32 cellular contexts compared by ENCODE assay signal in genomic region chr14:37252434-37252833, GRCh38. TPM values are rescaled to one million over a fixed set of nuclear protein-coding genes. Genes with fewer than 3 reads are reported as not detected.
"Had no signal": no experiment of that assay in that cellular context is flagged by ENCODE, and none has a peak within 500 bp of the region (broad histone marks: within the 10 kb centered on the region; RNA-seq: fewer than 3 reads in every experiment).

No MANE protein-coding gene starts in this region.

- H3K27me3 ChIP-seq: ascending aorta, cardiac muscle cell had no signal

- H3K4me1 Mint-ChIP-seq: activated CD4-positive, alpha-beta memory T cell treated with anti-CD3 and anti-CD28 coated beads, Interleukin-2, amount 10 ng/mL, durations not matched to agents 7 days and 5 days; activated CD8-positive, alpha-beta memory T cell treated with anti-CD3 and anti-CD28 coated beads, Interleukin-2, amount 10 ng/mL, durations not matched to agents 7 days and 5 days; activated naive CD4-positive, alpha-beta T cell treated with anti-CD3 and anti-CD28 coated beads, Interleukin-2, amount 10 ng/mL, durations not matched to agents 7 days and 5 days; activated naive CD8-positive, alpha-beta T cell treated with anti-CD3 and anti-CD28 coated beads, Interleukin-2, amount 50 U/mL, for 24 hours; central memory CD8-positive, alpha-beta T cell had no signal

- H3K27ac ChIP-seq: ascending aorta, cardiac muscle cell, WERI-Rb-1 had no signal

- ATAC-seq: activated CD8-positive, alpha-beta memory T cell treated with anti-CD3 and anti-CD28 coated beads, Interleukin-2, amount 10 ng/mL, durations not matched to agents 7 days and 5 days; activated naive CD8-positive, alpha-beta T cell treated with anti-CD3 and anti-CD28 coated beads, Interleukin-2, amount 50 U/mL, for 24 hours had no signal

- H3K4me3 Mint-ChIP-seq: activated CD4-positive, alpha-beta memory T cell treated with anti-CD3 and anti-CD28 coated beads, Interleukin-2, amount 10 ng/mL, durations not matched to agents 7 days and 5 days; activated CD8-positive, alpha-beta memory T cell treated with anti-CD3 and anti-CD28 coated beads, Interleukin-2, amount 10 ng/mL, durations not matched to agents 7 days and 5 days; activated naive CD4-positive, alpha-beta T cell treated with anti-CD3 and anti-CD28 coated beads, Interleukin-2, amount 10 ng/mL, durations not matched to agents 7 days and 5 days; activated naive CD8-positive, alpha-beta T cell; activated naive CD8-positive, alpha-beta T cell treated with anti-CD3 and anti-CD28 coated beads, Interleukin-2, amount 50 U/mL, for 24 hours; central memory CD8-positive, alpha-beta T cell had no signal

- H3K9me3 Mint-ChIP-seq: activated CD4-positive, alpha-beta memory T cell treated with anti-CD3 and anti-CD28 coated beads, Interleukin-2, amount 10 ng/mL, durations not matched to agents 7 days and 5 days; activated naive CD4-positive, alpha-beta T cell treated with anti-CD3 and anti-CD28 coated beads, Interleukin-2, amount 10 ng/mL, durations not matched to agents 7 days and 5 days; activated naive CD8-positive, alpha-beta T cell treated with anti-CD3 and anti-CD28 coated beads, Interleukin-2, amount 50 U/mL, for 24 hours; central memory CD8-positive, alpha-beta T cell had no signal

- DNase-seq: activated CD4-positive, alpha-beta memory T cell treated with anti-CD3 and anti-CD28 coated beads, Interleukin-2, amount 10 ng/mL, durations not matched to agents 7 days and 5 days; activated CD4-positive, alpha-beta T cell treated with anti-CD3 and anti-CD28 coated beads for 1 hour; activated CD4-positive, alpha-beta T cell treated with anti-CD3 and anti-CD28 coated beads for 48 hours; activated CD4-positive, CD25-positive, alpha-beta regulatory T cell; activated CD8-positive, alpha-beta memory T cell treated with anti-CD3 and anti-CD28 coated beads for 24 hours; activated CD8-positive, alpha-beta memory T cell treated with anti-CD3 and anti-CD28 coated beads, Interleukin-2, amount 10 ng/mL, durations not matched to agents 7 days and 5 days; activated CD8-positive, alpha-beta memory T cell treated with anti-CD3 and anti-CD28 coated beads, Interleukin-2, amount 50 U/mL, for 48 hours; activated effector memory CD4-positive, alpha-beta T cell treated with Interleukin-2 at 50 U/mL for 16 hours; activated naive CD4-positive, alpha-beta T cell treated with anti-CD3 and anti-CD28 coated beads, Interleukin-2, amount 10 ng/mL, durations not matched to agents 7 days and 5 days; activated naive CD8-positive, alpha-beta T cell treated with anti-CD3 and anti-CD28 coated beads, Interleukin-2, amount 50 U/mL, for 24 hours; activated T-cell treated with anti-CD3 and anti-CD28 coated beads, Interleukin-2, amount 50 U/mL, for 48 hours; amygdala; KG1; MM.1S; MV-4-11; NCI-H187 treated with DMSO at 0.1 percent for 48 hours; NCI-H2227 treated with DMSO at 0.1 percent for 48 hours; NCI-H446; NCI-H510A treated with DMSO at 0.1 percent for 48 hours; NCI-H526 treated with DMSO at 0.1 percent for 48 hours; NCI-H82; NK-92 treated with Interleukin-12 subunit alpha and Interleukin-12 subunit beta, amount 100 ng/mL, for 24 hours; Right ventricle myocardium superior; T-helper 1 cell; T-helper 2 cell; T-helper 9 cell; WERI-Rb-1 had no signal

- H3K4me1 ChIP-seq: ascending aorta had no signal

- H3K27ac Mint-ChIP-seq: activated CD4-positive, alpha-beta memory T cell treated with anti-CD3 and anti-CD28 coated beads, Interleukin-2, amount 10 ng/mL, durations not matched to agents 7 days and 5 days; activated CD8-positive, alpha-beta memory T cell treated with anti-CD3 and anti-CD28 coated beads, Interleukin-2, amount 10 ng/mL, durations not matched to agents 7 days and 5 days; activated naive CD4-positive, alpha-beta T cell treated with anti-CD3 and anti-CD28 coated beads, Interleukin-2, amount 10 ng/mL, durations not matched to agents 7 days and 5 days; activated naive CD8-positive, alpha-beta T cell; activated naive CD8-positive, alpha-beta T cell treated with anti-CD3 and anti-CD28 coated beads, Interleukin-2, amount 50 U/mL, for 24 hours had no signal

- H3K9me3 ChIP-seq: ascending aorta had no signal

- H3K27me3 Mint-ChIP-seq: activated CD4-positive, alpha-beta memory T cell treated with anti-CD3 and anti-CD28 coated beads, Interleukin-2, amount 10 ng/mL, durations not matched to agents 7 days and 5 days; activated CD8-positive, alpha-beta memory T cell treated with anti-CD3 and anti-CD28 coated beads, Interleukin-2, amount 10 ng/mL, durations not matched to agents 7 days and 5 days; activated naive CD4-positive, alpha-beta T cell treated with anti-CD3 and anti-CD28 coated beads, Interleukin-2, amount 10 ng/mL, durations not matched to agents 7 days and 5 days; activated naive CD8-positive, alpha-beta T cell; activated naive CD8-positive, alpha-beta T cell treated with anti-CD3 and anti-CD28 coated beads, Interleukin-2, amount 50 U/mL, for 24 hours; central memory CD8-positive, alpha-beta T cell had no signal

- H3K36me3 Mint-ChIP-seq: activated CD8-positive, alpha-beta memory T cell treated with anti-CD3 and anti-CD28 coated beads, Interleukin-2, amount 10 ng/mL, durations not matched to agents 7 days and 5 days; activated naive CD4-positive, alpha-beta T cell treated with anti-CD3 and anti-CD28 coated beads, Interleukin-2, amount 10 ng/mL, durations not matched to agents 7 days and 5 days; activated naive CD8-positive, alpha-beta T cell had no signal

- H3K4me3 ChIP-seq: ascending aorta, cardiac muscle cell had no signal

- H3K36me3 ChIP-seq: ascending aorta, cardiac muscle cell, WERI-Rb-1 had no signal

RNA-seq across cellular contexts. Expression of gene MIPOL1, which starts 54.7 kb away (rescaled TPM):
- total RNA-seq: activated CD8-positive, alpha-beta memory T cell treated with anti-CD3 and anti-CD28 coated beads, Interleukin-2, amount 10 ng/mL, durations not matched to agents 7 days and 5 days; OCI-LY7 had no signal
